In the genomic region with DNA sequence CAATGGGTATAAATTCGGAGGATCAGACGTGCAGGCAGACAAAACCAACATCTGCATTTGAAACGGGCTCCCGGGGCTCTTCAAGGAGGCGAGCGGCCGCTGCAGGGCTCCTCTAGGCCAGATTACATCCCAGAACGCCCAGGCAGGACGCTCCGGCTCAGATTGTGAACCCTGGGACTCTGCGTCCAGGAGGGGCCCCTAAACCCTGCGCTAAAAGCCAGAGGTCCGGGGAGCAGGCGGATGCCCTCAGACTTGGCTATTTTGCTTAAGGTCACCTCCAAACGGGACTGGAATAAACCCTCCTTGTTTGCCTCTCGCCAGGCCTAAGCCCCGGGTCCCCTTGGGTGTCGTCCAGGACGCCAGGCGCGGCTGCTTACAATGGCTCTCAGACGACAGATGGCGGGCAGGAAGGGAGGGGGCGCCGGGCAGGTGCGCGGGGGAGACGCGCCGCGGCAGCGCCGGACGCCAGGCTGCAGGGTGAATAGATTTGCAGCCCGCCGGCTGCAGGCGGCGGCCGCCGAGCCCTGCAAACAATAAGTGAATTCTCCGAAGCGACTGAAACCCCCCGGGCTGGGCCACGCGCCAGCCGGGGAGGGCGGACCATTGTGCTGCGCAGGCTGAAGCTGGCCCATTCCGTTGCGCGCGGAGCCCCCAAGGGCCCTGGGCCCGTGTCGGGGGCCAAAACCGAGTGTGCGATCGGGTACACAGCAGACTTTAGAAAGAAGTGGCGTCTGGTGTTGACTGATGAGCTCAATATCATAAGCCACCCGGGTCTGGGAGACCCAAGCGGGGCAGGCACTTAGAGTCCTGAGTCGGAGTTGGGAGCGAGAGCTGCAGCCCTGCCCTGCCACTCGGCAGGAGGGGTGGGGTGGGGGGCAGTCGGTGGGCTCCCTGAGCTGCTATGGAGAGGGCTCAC, we compare ENCODE assay signal across 8 cellular contexts. TPM values are rescaled to one million over a fixed set of nuclear protein-coding genes. Genes with fewer than 3 reads are reported as not detected.
A peak's percentile ranks its signal among the peaks of the same experiment; 100 is the strongest.
DNase-seq lines count a peak whose midpoint lies in the region; ATAC-seq and TF ChIP-seq lines count a peak whose summit lies in the region.

No MANE protein-coding gene starts in this region.

- peak; percentile 73 for ATAC-seq in left cardiac atrium
- ATAC-seq in HG03460 (IDR thresholded peaks at IDR 0.05; ENCODE audit: unreplicated experiment): no peak
- no peak for ATAC-seq in HG03469 (IDR thresholded peaks at IDR 0.05; ENCODE audit: unreplicated experiment)
- no peak for ATAC-seq in HG03025 (IDR thresholded peaks at IDR 0.05; ENCODE audit: low FRiP score, unreplicated experiment)
- ATAC-seq in effector memory CD8-positive, alpha-beta T cell (replicated peaks): no peak

- no peak for TF ChIP-seq EP300 in SK-N-SH (IDR thresholded peaks at IDR 0.05; ENCODE audit: borderline replicate concordance in 1 of 2, low read depth in 1 of 2, low read length in 1 of 2)

- H3K9me3 Mint-ChIP-seq in progenitor cell of endocrine pancreas (ENCODE audit: low read depth): peaks cover 15% of the 10 kb centered on the region
- H3K9me3 Mint-ChIP-seq in effector memory CD8-positive, alpha-beta T cell: peaks cover 8% of the 10 kb centered on the region in 2 donors

- H3K27ac ChIP-seq in SK-N-SH (ENCODE audit: low read depth in 2 of 2, low read length in 1 of 2): peak overlapping the region in 1 of 2 experiments; percentile 39; a peak in 2 of 4 replicates

- H3K4me3 Mint-ChIP-seq in progenitor cell of endocrine pancreas (ENCODE audit: low read depth): peak overlapping the region; percentile 63
- peak overlapping the region in 1 of 2 donors; percentile 28 for H3K4me3 Mint-ChIP-seq in effector memory CD8-positive, alpha-beta T cell

- intact Hi-C loops in left cardiac atrium (cut with DNase I): no loop called here

- WGBS in SK-N-SH (ENCODE audit: low lambda C conversion rate): 39% methylated on average over 34 of the region's 64 CpGs

- H2AFZ ChIP-seq in SK-N-SH (ENCODE audit: low read depth): peak overlapping the region; percentile 46; the same call in 1 of the 2 replicates

- peak overlapping the region in 1 of 2 experiments; percentile 28; a peak in 2 of 4 replicates for H3K4me3 ChIP-seq in SK-N-SH (ENCODE audit: low read depth in 2 of 2, low read length in 1 of 2)

- H3F3A ChIP-seq in SK-N-SH (replicated peaks; ENCODE audit: insufficient read depth): no peaks in the 10 kb centered on the region

- H3K79me2 ChIP-seq in SK-N-SH (ENCODE audit: insufficient read depth): no peaks in the 10 kb centered on the region

- peaks cover 23% of the 10 kb centered on the region for H3K27me3 Mint-ChIP-seq in progenitor cell of endocrine pancreas
- peaks cover 91 to 94% of the 10 kb centered on the region in 2 donors for H3K27me3 Mint-ChIP-seq in effector memory CD8-positive, alpha-beta T cell

- DNase-seq in HuH-7 (ENCODE audit: low spot score) (peak; percentile 36), SK-N-SH (peak; percentile 82), left cardiac atrium (peak; percentile 33), progenitor cell of endocrine pancreas (ENCODE audit: low spot score, unreplicated experiment) (peak; percentile 57)
- DNase-seq in effector memory CD8-positive, alpha-beta T cell: no peak

- no peak overlapping the region for H3K9ac ChIP-seq in SK-N-SH

- peaks cover 33% of the 10 kb centered on the region for H3K4me1 Mint-ChIP-seq in progenitor cell of endocrine pancreas (ENCODE audit: low read depth)
- H3K4me1 Mint-ChIP-seq in effector memory CD8-positive, alpha-beta T cell (ENCODE audit: low read depth in 2 of 2): peaks cover 3% of the 10 kb centered on the region in 2 donors

- no peak for TF ChIP-seq RAD21 in SK-N-SH (IDR thresholded peaks at IDR 0.05; ENCODE audit: low read length)

- POLR2A ChIA-PET in SK-N-SH (lab: Yijun Ruan, JAX): no interaction called here

- no peaks in the 10 kb centered on the region for H4K20me1 ChIP-seq in SK-N-SH (ENCODE audit: insufficient read depth)

- no peaks in the 10 kb centered on the region for H3K36me3 ChIP-seq in SK-N-SH (replicated peaks in 1 of 2; ENCODE audit: control insufficient read depth in 1 of 2, insufficient read depth in 2 of 2, low read length in 1 of 2)

- no peaks in the 10 kb centered on the region for H3K9me3 ChIP-seq in SK-N-SH

- peak overlapping the region; percentile 89 for H3K27ac Mint-ChIP-seq in progenitor cell of endocrine pancreas
- H3K27ac Mint-ChIP-seq in effector memory CD8-positive, alpha-beta T cell: no peak overlapping the region

- TF ChIP-seq CTCF in SK-N-SH (IDR thresholded peaks at IDR 0.05) (no peak), progenitor cell of endocrine pancreas (IDR thresholded peaks at IDR 0.05; ENCODE audit: unreplicated experiment) (no peak)

- peaks cover 1% of the 10 kb centered on the region for H3K36me3 Mint-ChIP-seq in progenitor cell of endocrine pancreas (ENCODE audit: insufficient read depth)
- no peaks in the 10 kb centered on the region for H3K36me3 Mint-ChIP-seq in effector memory CD8-positive, alpha-beta T cell (ENCODE audit: insufficient read depth)

- no peaks in the 10 kb centered on the region; the same call in 1 of the 2 replicates for H3K27me3 ChIP-seq in SK-N-SH (ENCODE audit: insufficient read depth)

- CTCF ChIA-PET in SK-N-SH (lab: Yijun Ruan, JAX): interaction anchor here (0.7 to 1.2 kb wide), 4 partner anchors 28 to 98 kb away, joined by 3 to 5 read pairs (median 4); no protein-coding TSS in a partner anchor

- H3K9me2 ChIP-seq in SK-N-SH: no peaks in the 10 kb centered on the region

- H3K4me1 ChIP-seq in SK-N-SH (ENCODE audit: control insufficient read depth in 1 of 2, insufficient read depth in 2 of 2, low read depth in 1 of 2, low read length in 1 of 2): peaks cover 0 to 10% of the 10 kb centered on the region in 2 experiments; a peak in 1 of 4 replicates

- no peak overlapping the region for H3K4me2 ChIP-seq in SK-N-SH

TF ChIP-seq in SK-N-SH, 30 proteins besides CTCF, POLR2A, EP300 and RAD21:
- peak; percentile 9 for TF ChIP-seq CHD2 (IDR thresholded peaks at IDR 0.05; ENCODE audit: low read length, partially characterized antibody)
- TF ChIP-seq RCOR1 (IDR thresholded peaks at IDR 0.05; ENCODE audit: low read length): no peak

RNA-seq across cellular contexts. Expression of a gene that starts 32.3 kb away (rescaled TPM):
- 163 and 185 TPM in 2 replicates for polyA plus RNA-seq in SK-N-SH (2012; rRNA removed)
- 91.0 and 115 TPM in 2 replicates for polyA plus RNA-seq in SK-N-SH (2012; cell fraction: cytosol; rRNA removed)
- 312 and 373 TPM in 2 replicates for polyA plus RNA-seq in SK-N-SH (2012; cell fraction: nucleus; rRNA removed)
- total RNA-seq in left cardiac atrium (10 to 100 TPM; 47.9 to 59.3 TPM), progenitor cell of endocrine pancreas (93.2 and 94.4 TPM in 2 replicates)

Comparison
In these comparisons a context has a peak if more than half of its experiments do, and no peak if none do; other contexts are left out.
1. DNase-seq: peak in HuH-7 (single experiment), SK-N-SH (single experiment), left cardiac atrium (single experiment) and progenitor cell of endocrine pancreas (single experiment); none in effector memory CD8-positive, alpha-beta T cell (0 of 3).
2. ATAC-seq: peak in left cardiac atrium (2 of 2); none in HG03460 (single experiment), HG03469 (single experiment), HG03025 (single experiment) and effector memory CD8-positive, alpha-beta T cell (single experiment).